In genomic region chr13:112821340-112822055, GRCh38 we compare ENCODE assay signal across 11 cellular contexts.
"Had no signal": no experiment of that assay in that cellular context is flagged by ENCODE, and none has a peak within 500 bp of the region (broad histone marks: within the 10 kb centered on the region; RNA-seq: fewer than 3 reads in every experiment).

No MANE protein-coding gene starts in this region.

- H3K4me3 Mint-ChIP-seq: activated CD4-positive, alpha-beta memory T cell treated with anti-CD3 and anti-CD28 coated beads, Interleukin-2, amount 10 ng/mL, durations not matched to agents 7 days and 5 days; activated naive CD8-positive, alpha-beta T cell treated with anti-CD3 and anti-CD28 coated beads, Interleukin-2, amount 10 ng/mL, durations not matched to agents 7 days and 5 days; endodermal cell; neural crest cell; stimulated activated effector memory CD8-positive, alpha-beta T cell treated with anti-CD3 and anti-CD28 coated beads, Interleukin-12 subunit alpha, Interleukin-12 subunit beta, amount 100 ng/mL, for 72 hours had no signal

- H3K36me3 ChIP-seq: breast epithelium had no signal

- H3K4me3 ChIP-seq: breast epithelium, smooth muscle cell, tibial nerve had no signal

- H3K9me3 ChIP-seq: breast epithelium, tibial nerve had no signal

- DNase-seq: activated CD4-positive, alpha-beta memory T cell treated with anti-CD3 and anti-CD28 coated beads, Interleukin-2, amount 10 ng/mL, durations not matched to agents 7 days and 5 days; activated CD8-positive, alpha-beta memory T cell treated with anti-CD3 and anti-CD28 coated beads, Interleukin-2, amount 50 U/mL, for 4 hours; activated naive CD8-positive, alpha-beta T cell treated with anti-CD3 and anti-CD28 coated beads, Interleukin-2, amount 10 ng/mL, durations not matched to agents 7 days and 5 days; aorta; endodermal cell; foreskin melanocyte had no signal

- H3K27me3 Mint-ChIP-seq: activated CD4-positive, alpha-beta memory T cell treated with anti-CD3 and anti-CD28 coated beads, Interleukin-2, amount 10 ng/mL, durations not matched to agents 7 days and 5 days; activated naive CD8-positive, alpha-beta T cell treated with anti-CD3 and anti-CD28 coated beads, Interleukin-2, amount 10 ng/mL, durations not matched to agents 7 days and 5 days had no signal

- H3K9me3 Mint-ChIP-seq: activated naive CD8-positive, alpha-beta T cell treated with anti-CD3 and anti-CD28 coated beads, Interleukin-2, amount 10 ng/mL, durations not matched to agents 7 days and 5 days; stimulated activated effector memory CD8-positive, alpha-beta T cell treated with anti-CD3 and anti-CD28 coated beads, Interleukin-12 subunit alpha, Interleukin-12 subunit beta, amount 100 ng/mL, for 72 hours had no signal

- H3K27ac Mint-ChIP-seq: activated CD4-positive, alpha-beta memory T cell treated with anti-CD3 and anti-CD28 coated beads, Interleukin-2, amount 10 ng/mL, durations not matched to agents 7 days and 5 days; activated naive CD8-positive, alpha-beta T cell treated with anti-CD3 and anti-CD28 coated beads, Interleukin-2, amount 10 ng/mL, durations not matched to agents 7 days and 5 days; endodermal cell; stimulated activated effector memory CD8-positive, alpha-beta T cell treated with anti-CD3 and anti-CD28 coated beads, Interleukin-12 subunit alpha, Interleukin-12 subunit beta, amount 100 ng/mL, for 72 hours had no signal

- H3K4me1 ChIP-seq: breast epithelium, tibial nerve had no signal

- H3K4me2 ChIP-seq: smooth muscle cell had no signal

- ATAC-seq: stimulated activated effector memory CD8-positive, alpha-beta T cell treated with anti-CD3 and anti-CD28 coated beads, Interleukin-12 subunit alpha, Interleukin-12 subunit beta, amount 100 ng/mL, for 72 hours had no signal

- H3K27ac ChIP-seq: breast epithelium, tibial nerve had no signal

- H3K27me3 ChIP-seq: breast epithelium, tibial nerve had no signal

- H3K4me1 Mint-ChIP-seq: activated CD4-positive, alpha-beta memory T cell treated with anti-CD3 and anti-CD28 coated beads, Interleukin-2, amount 10 ng/mL, durations not matched to agents 7 days and 5 days; endodermal cell; neural crest cell; stimulated activated effector memory CD8-positive, alpha-beta T cell treated with anti-CD3 and anti-CD28 coated beads, Interleukin-12 subunit alpha, Interleukin-12 subunit beta, amount 100 ng/mL, for 72 hours had no signal
